ENCODE assay signal across 8 cellular contexts in genomic region chr12:95336387-95337067, GRCh38.
DNase-seq lines count a peak whose midpoint lies in the region; ATAC-seq, FAIRE-seq and TF ChIP-seq lines count a peak whose summit lies in the region.

No MANE protein-coding gene starts in this region.

- peaks cover 14% of the 10 kb centered on the region for H3K4me1 ChIP-seq in astrocyte (ENCODE audit: insufficient read depth, low read length)

- no peak overlapping the region for H3K27ac ChIP-seq in astrocyte (ENCODE audit: low read depth, low read length)

- no peaks in the 10 kb centered on the region for H3K36me3 ChIP-seq in astrocyte (ENCODE audit: insufficient read depth, low read length)

- no peaks in the 10 kb centered on the region for H3K36me3 Mint-ChIP-seq in astrocyte (ENCODE audit: low read depth, unreplicated experiment)
- H3K36me3 Mint-ChIP-seq in CD14-positive monocyte, result no peaks in the 10 kb centered on the region
- H3K36me3 Mint-ChIP-seq in activated CD4-positive, alpha-beta T cell treated with anti-CD3 and anti-CD28 coated beads, Interleukin-2, amount 10 ng/mL, durations not matched to agents 7 days and 5 days (ENCODE audit: low read depth), result no peaks in the 10 kb centered on the region

- intact Hi-C loops in left ventricle myocardium superior (cut with micrococcal nuclease), result loop anchor here (10.0 kb wide), 1 partner anchor 198 kb away; no protein-coding TSS in a partner anchor
- intact Hi-C loops in CD14-positive monocyte (cut with micrococcal nuclease), result no loop called here

- POLR2A ChIA-PET in activated CD4-positive, alpha-beta T cell treated with anti-CD3 and anti-CD28 coated beads, Interleukin-2, amount 10 ng/mL, durations not matched to agents 7 days and 5 days (lab: Charles Lee), result no interaction called here

- no peak for FAIRE-seq in astrocyte (lab: Jason Lieb, UNC)

- no peaks in the 10 kb centered on the region for H3K79me2 ChIP-seq in astrocyte (ENCODE audit: insufficient read depth, low read length)

- H4K20me1 ChIP-seq in astrocyte (ENCODE audit: insufficient read depth, low read length), result no peaks in the 10 kb centered on the region

- TF ChIP-seq CTCF in astrocyte (IDR thresholded peaks at IDR 0.05; ENCODE audit: insufficient read depth, low read depth, low read length) (peak; percentile 98), CD14-positive monocyte (IDR thresholded peaks at IDR 0.05) (no peak)

- DNase-seq in DMS79 (lab: John Stamatoyannopoulos, UW), result peak; percentile 76
- peak; percentile 76 for DNase-seq in NCI-H2107 (lab: John Stamatoyannopoulos, UW)
- peak; percentile 73 for DNase-seq in astrocyte (ENCODE audit: low read depth)
- DNase-seq in left ventricle myocardium superior, result peak; percentile 68
- DNase-seq in putamen (ENCODE audit: low spot score), result peak; percentile 68
- no peak for DNase-seq in CD14-positive monocyte (ENCODE audit: low spot score)
- DNase-seq in activated CD4-positive, alpha-beta T cell treated with anti-CD3 and anti-CD28 coated beads, Interleukin-2, amount 10 ng/mL, durations not matched to agents 7 days and 5 days, result no peak

- no peaks in the 10 kb centered on the region for H3K27me3 Mint-ChIP-seq in astrocyte (ENCODE audit: low read depth, unreplicated experiment)
- peaks cover 2 to 6% (median 5%) of the 10 kb centered on the region in 3 donors for H3K27me3 Mint-ChIP-seq in CD14-positive monocyte (ENCODE audit: low read depth in 3 of 3)
- H3K27me3 Mint-ChIP-seq in activated CD4-positive, alpha-beta T cell treated with anti-CD3 and anti-CD28 coated beads, Interleukin-2, amount 10 ng/mL, durations not matched to agents 7 days and 5 days, result no peaks in the 10 kb centered on the region

- H3K9me3 ChIP-seq in astrocyte (ENCODE audit: insufficient read depth, low read depth, low read length), result no peaks in the 10 kb centered on the region

- H3K4me3 Mint-ChIP-seq in astrocyte (ENCODE audit: unreplicated experiment) (peak overlapping the region; percentile 36), CD14-positive monocyte (no peak overlapping the region)
- no peak overlapping the region for H3K4me3 Mint-ChIP-seq in activated CD4-positive, alpha-beta T cell treated with anti-CD3 and anti-CD28 coated beads, Interleukin-2, amount 10 ng/mL, durations not matched to agents 7 days and 5 days

- H3K9ac ChIP-seq in astrocyte (ENCODE audit: low read length), result peak overlapping the region; percentile 32

- ATAC-seq in left ventricle myocardium superior (peak; percentile 89), HG03432 (IDR thresholded peaks at IDR 0.05; ENCODE audit: unreplicated experiment) (no peak)

- H3K4me1 Mint-ChIP-seq in astrocyte (ENCODE audit: low read depth, unreplicated experiment) (peaks cover 18% of the 10 kb centered on the region), CD14-positive monocyte (no peaks in the 10 kb centered on the region)
- H3K4me1 Mint-ChIP-seq in activated CD4-positive, alpha-beta T cell treated with anti-CD3 and anti-CD28 coated beads, Interleukin-2, amount 10 ng/mL, durations not matched to agents 7 days and 5 days, result peaks cover 10% of the 10 kb centered on the region

- peak overlapping the region; percentile 65 for H2AFZ ChIP-seq in astrocyte (ENCODE audit: low read depth, low read length)

- H3K4me2 ChIP-seq in astrocyte (ENCODE audit: low read length), result peak overlapping the region; percentile 75

- H3K9me3 Mint-ChIP-seq in astrocyte (ENCODE audit: unreplicated experiment), result no peaks in the 10 kb centered on the region
- peaks cover 0 to 9% (median 1%) of the 10 kb centered on the region in 7 donors for H3K9me3 Mint-ChIP-seq in CD14-positive monocyte
- H3K9me3 Mint-ChIP-seq in activated CD4-positive, alpha-beta T cell treated with anti-CD3 and anti-CD28 coated beads, Interleukin-2, amount 10 ng/mL, durations not matched to agents 7 days and 5 days, result no peaks in the 10 kb centered on the region

- CTCF ChIA-PET in activated CD4-positive, alpha-beta T cell treated with anti-CD3 and anti-CD28 coated beads, Interleukin-2, amount 10 ng/mL, durations not matched to agents 7 days and 5 days (lab: Charles Lee), result interaction anchor here (1.3 kb wide), 1 partner anchor 10 kb away, joined by 5 read pairs; no protein-coding TSS in a partner anchor

- no peaks in the 10 kb centered on the region for H3K27me3 ChIP-seq in astrocyte (ENCODE audit: insufficient read depth, low read length)

- H3K4me3 ChIP-seq in astrocyte (ENCODE audit: insufficient read depth, low read depth, low read length), result no peak overlapping the region

- peak overlapping the region; percentile 48 for H3K27ac Mint-ChIP-seq in astrocyte (ENCODE audit: unreplicated experiment)
- H3K27ac Mint-ChIP-seq in CD14-positive monocyte, result no peak overlapping the region
- no peak overlapping the region for H3K27ac Mint-ChIP-seq in activated CD4-positive, alpha-beta T cell treated with anti-CD3 and anti-CD28 coated beads, Interleukin-2, amount 10 ng/mL, durations not matched to agents 7 days and 5 days

Comparison
In these comparisons a context has a peak if more than half of its experiments do, and no peak if none do; other contexts are left out.
1. DNase-seq: peak in DMS79 (single experiment), NCI-H2107 (single experiment), astrocyte (single experiment), left ventricle myocardium superior (single experiment) and putamen (single experiment); none in CD14-positive monocyte (single experiment) and activated CD4-positive, alpha-beta T cell treated with anti-CD3 and anti-CD28 coated beads, Interleukin-2, amount 10 ng/mL, durations not matched to agents 7 days and 5 days (single experiment).